Comparison of ENCODE assay signal across 10 cellular contexts in genomic region chr1:248860007-248860406, GRCh38. TPM values are rescaled to one million over a fixed set of nuclear protein-coding genes. Genes with fewer than 3 reads are reported as not detected.
DNase-seq lines count a peak whose midpoint lies in the region; ATAC-seq and TF ChIP-seq lines count a peak whose summit lies in the region.
"Had no signal": no experiment of that assay in that cellular context is flagged by ENCODE, and none has a peak within 500 bp of the region (broad histone marks: within the 10 kb centered on the region; RNA-seq: fewer than 3 reads in every experiment).

No MANE protein-coding gene starts in this region.

- no peaks in the 10 kb centered on the region for H3K9me3 ChIP-seq in CD4-positive, CD25-positive, alpha-beta regulatory T cell (ENCODE audit: control insufficient read depth in 2 of 2, low read length in 2 of 2)
- H3K9me3 ChIP-seq in Peyer's patch = no peaks in the 10 kb centered on the region

- no peak overlapping the region for H3K4me3 ChIP-seq in CD4-positive, CD25-positive, alpha-beta regulatory T cell (ENCODE audit: low read depth, low read length)
- H3K4me3 ChIP-seq in Peyer's patch = no peak overlapping the region

- H3K4me1 Mint-ChIP-seq in CD4-positive, CD25-positive, alpha-beta regulatory T cell = peaks cover 21 to 77% (median 41%) of the 10 kb centered on the region in 4 donors
- peaks cover 32 to 48% (median 37%) of the 10 kb centered on the region in 3 donors for H3K4me1 Mint-ChIP-seq in IgD-negative memory B cell
- H3K4me1 Mint-ChIP-seq in activated naive CD8-positive, alpha-beta T cell treated with anti-CD3 and anti-CD28 coated beads, Interleukin-2, amount 50 U/mL, for 24 hours = peaks cover 41% of the 10 kb centered on the region
- H3K4me1 Mint-ChIP-seq in natural killer cell treated with Interleukin-12 subunit alpha and Interleukin-12 subunit beta and Interleukin-15 and Interleukin-18, amount 100 ng/mL, for 72 hours (ENCODE audit: low read depth in 2 of 2) = peaks cover 49 to 52% of the 10 kb centered on the region in 2 donors

- H3K9me3 Mint-ChIP-seq in CD4-positive, CD25-positive, alpha-beta regulatory T cell = no peaks in the 10 kb centered on the region
- no peaks in the 10 kb centered on the region for H3K9me3 Mint-ChIP-seq in IgD-negative memory B cell
- no peaks in the 10 kb centered on the region for H3K9me3 Mint-ChIP-seq in activated naive CD8-positive, alpha-beta T cell treated with anti-CD3 and anti-CD28 coated beads, Interleukin-2, amount 50 U/mL, for 24 hours
- H3K9me3 Mint-ChIP-seq in natural killer cell treated with Interleukin-12 subunit alpha and Interleukin-12 subunit beta and Interleukin-15 and Interleukin-18, amount 100 ng/mL, for 72 hours = no peaks in the 10 kb centered on the region

- TF ChIP-seq CTCF in Peyer's patch (IDR thresholded peaks at IDR 0.05) = no peak

- peaks cover 39% of the 10 kb centered on the region for H3K4me1 ChIP-seq in CD4-positive, CD25-positive, alpha-beta regulatory T cell (ENCODE audit: control insufficient read depth, insufficient read depth, low read length, poor library complexity, severe bottlenecking)
- peaks cover 0 to 31% (median 9%) of the 10 kb centered on the region in 4 donors for H3K4me1 ChIP-seq in Peyer's patch

- H3K36me3 Mint-ChIP-seq in CD4-positive, CD25-positive, alpha-beta regulatory T cell = peaks cover 5% of the 10 kb centered on the region
- H3K36me3 Mint-ChIP-seq in IgD-negative memory B cell = no peaks in the 10 kb centered on the region
- peaks cover 18% of the 10 kb centered on the region for H3K36me3 Mint-ChIP-seq in activated naive CD8-positive, alpha-beta T cell treated with anti-CD3 and anti-CD28 coated beads, Interleukin-2, amount 50 U/mL, for 24 hours (ENCODE audit: low read depth)
- H3K36me3 Mint-ChIP-seq in natural killer cell treated with Interleukin-12 subunit alpha and Interleukin-12 subunit beta and Interleukin-15 and Interleukin-18, amount 100 ng/mL, for 72 hours = peaks cover 2% of the 10 kb centered on the region

- ATAC-seq in CD4-positive, CD25-positive, alpha-beta regulatory T cell (ENCODE audit: low read depth in 2 of 2) = no peak
- no peak for ATAC-seq in activated naive CD8-positive, alpha-beta T cell treated with anti-CD3 and anti-CD28 coated beads, Interleukin-2, amount 50 U/mL, for 24 hours
- no peak for ATAC-seq in natural killer cell treated with Interleukin-12 subunit alpha and Interleukin-12 subunit beta and Interleukin-15 and Interleukin-18, amount 100 ng/mL, for 72 hours
- ATAC-seq in HG02623 (IDR thresholded peaks at IDR 0.05; ENCODE audit: unreplicated experiment) = no peak

- peak overlapping the region; percentile 42 to 99 (median 93) for H3K27ac Mint-ChIP-seq in CD4-positive, CD25-positive, alpha-beta regulatory T cell
- H3K27ac Mint-ChIP-seq in IgD-negative memory B cell = peak overlapping the region; percentile 91 to 96 (median 93)
- H3K27ac Mint-ChIP-seq in activated naive CD8-positive, alpha-beta T cell treated with anti-CD3 and anti-CD28 coated beads, Interleukin-2, amount 50 U/mL, for 24 hours = peak overlapping the region; percentile 97
- peak overlapping the region; percentile 84 to 96 for H3K27ac Mint-ChIP-seq in natural killer cell treated with Interleukin-12 subunit alpha and Interleukin-12 subunit beta and Interleukin-15 and Interleukin-18, amount 100 ng/mL, for 72 hours

- no peaks in the 10 kb centered on the region for H3K36me3 ChIP-seq in CD4-positive, CD25-positive, alpha-beta regulatory T cell (ENCODE audit: control insufficient read depth, insufficient read depth, low read length)
- peaks cover 0 to 7% (median 0%) of the 10 kb centered on the region in 3 donors for H3K36me3 ChIP-seq in Peyer's patch

- H3K27me3 ChIP-seq in CD4-positive, CD25-positive, alpha-beta regulatory T cell (ENCODE audit: control insufficient read depth, insufficient read depth, low read length) = no peaks in the 10 kb centered on the region
- H3K27me3 ChIP-seq in Peyer's patch = no peaks in the 10 kb centered on the region

- H3K27ac ChIP-seq in CD4-positive, CD25-positive, alpha-beta regulatory T cell (ENCODE audit: insufficient read depth, low read length, poor library complexity, severe bottlenecking) = no peak overlapping the region
- peak overlapping the region in 1 of 4 donors; percentile 88 for H3K27ac ChIP-seq in Peyer's patch

- H3K27me3 Mint-ChIP-seq in CD4-positive, CD25-positive, alpha-beta regulatory T cell = no peaks in the 10 kb centered on the region
- no peaks in the 10 kb centered on the region for H3K27me3 Mint-ChIP-seq in IgD-negative memory B cell
- H3K27me3 Mint-ChIP-seq in activated naive CD8-positive, alpha-beta T cell treated with anti-CD3 and anti-CD28 coated beads, Interleukin-2, amount 50 U/mL, for 24 hours = no peaks in the 10 kb centered on the region
- no peaks in the 10 kb centered on the region for H3K27me3 Mint-ChIP-seq in natural killer cell treated with Interleukin-12 subunit alpha and Interleukin-12 subunit beta and Interleukin-15 and Interleukin-18, amount 100 ng/mL, for 72 hours

- peak overlapping the region in 3 of 4 donors; percentile 94 to 98 (median 95) for H3K4me3 Mint-ChIP-seq in CD4-positive, CD25-positive, alpha-beta regulatory T cell
- peak overlapping the region; percentile 82 to 97 (median 88) for H3K4me3 Mint-ChIP-seq in IgD-negative memory B cell
- peak overlapping the region; percentile 95 for H3K4me3 Mint-ChIP-seq in activated naive CD8-positive, alpha-beta T cell treated with anti-CD3 and anti-CD28 coated beads, Interleukin-2, amount 50 U/mL, for 24 hours
- H3K4me3 Mint-ChIP-seq in natural killer cell treated with Interleukin-12 subunit alpha and Interleukin-12 subunit beta and Interleukin-15 and Interleukin-18, amount 100 ng/mL, for 72 hours = peak overlapping the region; percentile 93

- no peak for DNase-seq in CD4-positive, CD25-positive, alpha-beta regulatory T cell
- DNase-seq in activated naive CD8-positive, alpha-beta T cell treated with anti-CD3 and anti-CD28 coated beads, Interleukin-2, amount 50 U/mL, for 24 hours = no peak
- no peak for DNase-seq in natural killer cell treated with Interleukin-12 subunit alpha and Interleukin-12 subunit beta and Interleukin-15 and Interleukin-18, amount 100 ng/mL, for 72 hours (ENCODE audit: low spot score)
- DNase-seq in Peyer's patch (no peak), SHP77 treated with DMSO at 0.1 percent for 48 hours (lab: John Stamatoyannopoulos, UW) (no peak), NCI-H128 (lab: John Stamatoyannopoulos, UW; ENCODE audit: unreplicated experiment) (no peak)
- DNase-seq: activated CD4-positive, alpha-beta T cell treated with anti-CD3 and anti-CD28 coated beads for 1 hour; NCI-H1930 had no signal

- no peak for TF ChIP-seq POLR2A in Peyer's patch (IDR thresholded peaks at IDR 0.05)

RNA-seq across cellular contexts. Expression of gene ZNF692, which starts 1.1 kb away (rescaled TPM):
- total RNA-seq in CD4-positive, CD25-positive, alpha-beta regulatory T cell = 50.6 TPM
- polyA plus RNA-seq in CD4-positive, CD25-positive, alpha-beta regulatory T cell = 1 to 10 TPM; 6.0 to 9.8 (median 7.2) TPM
- polyA plus RNA-seq in IgD-negative memory B cell = 17.0 TPM
- 100 to 1,000 TPM in 1 of 2 donors, 10 to 100 TPM in 1; 40.4 to 142 TPM for total RNA-seq in natural killer cell treated with Interleukin-12 subunit alpha and Interleukin-12 subunit beta and Interleukin-15 and Interleukin-18, amount 100 ng/mL, for 72 hours
- total RNA-seq in Peyer's patch = 100 to 1,000 TPM in 2 of 4 donors, 10 to 100 TPM in 2; 46.2 to 128 (median 104) TPM

RNA-seq across cellular contexts. Expression of gene ZNF672, which starts 22.0 kb away (rescaled TPM):
- total RNA-seq in CD4-positive, CD25-positive, alpha-beta regulatory T cell = 39.1 TPM
- polyA plus RNA-seq in CD4-positive, CD25-positive, alpha-beta regulatory T cell = 10 to 100 TPM; 24.8 to 33.3 (median 27.5) TPM
- 46.3 TPM for polyA plus RNA-seq in IgD-negative memory B cell
- 10 to 100 TPM; 41.2 to 59.7 TPM for total RNA-seq in natural killer cell treated with Interleukin-12 subunit alpha and Interleukin-12 subunit beta and Interleukin-15 and Interleukin-18, amount 100 ng/mL, for 72 hours
- total RNA-seq in Peyer's patch = 10 to 100 TPM; 48.4 to 64.4 (median 60.5) TPM

RNA-seq across cellular contexts. Expression of gene SH3BP5L, which starts 34.3 kb away (rescaled TPM):
- 18.3 TPM for total RNA-seq in CD4-positive, CD25-positive, alpha-beta regulatory T cell
- 1 to 10 TPM; 2.2 to 6.5 (median 4.5) TPM for polyA plus RNA-seq in CD4-positive, CD25-positive, alpha-beta regulatory T cell
- 4.9 TPM for polyA plus RNA-seq in IgD-negative memory B cell
- 10 to 100 TPM; 18.3 to 23.8 TPM for total RNA-seq in natural killer cell treated with Interleukin-12 subunit alpha and Interleukin-12 subunit beta and Interleukin-15 and Interleukin-18, amount 100 ng/mL, for 72 hours
- 10 to 100 TPM; 19.0 to 60.6 (median 51.5) TPM for total RNA-seq in Peyer's patch

RNA-seq across cellular contexts. Expression of gene PGBD2, which starts 46.0 kb away (rescaled TPM):
- 3.2 TPM for total RNA-seq in CD4-positive, CD25-positive, alpha-beta regulatory T cell
- polyA plus RNA-seq in CD4-positive, CD25-positive, alpha-beta regulatory T cell = 10 to 100 TPM in 1 of 4 donors, 1 to 10 TPM in 3; 7.2 to 10.8 (median 8.3) TPM
- polyA plus RNA-seq in IgD-negative memory B cell = 16.9 TPM
- total RNA-seq in natural killer cell treated with Interleukin-12 subunit alpha and Interleukin-12 subunit beta and Interleukin-15 and Interleukin-18, amount 100 ng/mL, for 72 hours = 1 to 10 TPM; 6.9 to 7.2 TPM
- total RNA-seq in Peyer's patch = 10 to 100 TPM in 3 of 4 donors, 1 to 10 TPM in 1; 9.9 to 17.2 (median 14.4) TPM
